1 cellular context compared by ENCODE assay signal in genomic region chrX:48491809-48492208, GRCh38.
TF ChIP-seq lines count a peak whose summit lies in the region.

No MANE protein-coding gene starts in this region.

TF ChIP-seq in GM12891, 5 proteins besides CTCF, POLR2A, EP300 and RAD21:
- TF ChIP-seq PAX5 (IDR thresholded peaks at IDR 0.05; ENCODE audit: insufficient read depth, low read length, severe bottlenecking) (no peak), TAF1 (IDR thresholded peaks at IDR 0.05; ENCODE audit: low read depth, low read length) (no peak), POU2F2 (IDR thresholded peaks at IDR 0.05; ENCODE audit: low read depth, low read length) (no peak), SPI1 (IDR thresholded peaks at IDR 0.05; ENCODE audit: low read depth, low read length) (no peak), POLR2AphosphoS5 (IDR thresholded peaks at IDR 0.05; ENCODE audit: low read depth, low read length) (no peak)
